ENCODE assay signal across 22 cellular contexts in the genomic region with DNA sequence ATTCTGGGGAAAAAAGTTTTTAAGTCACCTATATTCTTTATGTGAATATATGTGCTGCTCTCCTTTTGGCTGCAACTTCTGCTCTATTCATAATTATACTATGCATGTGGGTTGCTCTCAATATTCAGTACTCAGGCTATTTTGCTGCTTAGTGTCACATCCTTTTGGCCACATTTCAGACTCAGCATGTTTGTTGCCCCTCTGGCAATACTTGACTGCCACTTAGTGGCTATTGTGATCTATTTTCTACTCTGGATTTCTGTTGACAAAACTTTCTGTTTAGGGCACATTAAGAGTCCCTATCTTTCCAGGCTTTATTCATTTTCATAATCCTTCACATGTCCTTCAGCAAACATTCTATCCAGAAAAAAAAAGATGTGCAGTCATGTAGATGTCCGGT. TPM values are rescaled to one million over a fixed set of nuclear protein-coding genes. Genes with fewer than 3 reads are reported as not detected.
DNase-seq lines count a peak whose midpoint lies in the region; ATAC-seq, FAIRE-seq and TF ChIP-seq lines count a peak whose summit lies in the region.
"Had no signal": no experiment of that assay in that cellular context is flagged by ENCODE, and none has a peak within 500 bp of the region (broad histone marks: within the 10 kb centered on the region; RNA-seq: fewer than 3 reads in every experiment).

No MANE protein-coding gene starts in this region.

- BruUV-seq in GM12878 (replicated peaks; lab: Mats Ljungman, UMichigan) = no TSS peak

- FAIRE-seq in GM12878 (lab: Jason Lieb, UNC) = no peak

- peak; percentile 51 for ATAC-seq in GM12878
- no peak for ATAC-seq in GM19023 (IDR thresholded peaks at IDR 0.05; ENCODE audit: unreplicated experiment)
- ATAC-seq: activated T-helper 17 cell treated with anti-CD3 and anti-CD28 coated beads, Interleukin-2, amount 50 U/mL, for 72 hours; body of pancreas; CD8-positive, alpha-beta T cell; left colon; natural killer cell treated with Interleukin-12 subunit alpha and Interleukin-12 subunit beta and Interleukin-15 and Interleukin-18, amount 100 ng/mL, for 72 hours; stimulated activated effector memory CD8-positive, alpha-beta T cell treated with anti-CD3 and anti-CD28 coated beads, Interleukin-12 subunit alpha, Interleukin-12 subunit beta, amount 100 ng/mL, for 72 hours had no signal

- SMC1A ChIA-PET in GM12878 (lab: Charles Lee; ENCODE audit: uncharacterized antibody, unreplicated experiment) = interaction anchor here (1.1 kb wide), 1 partner anchor 66 kb away, joined by 4 read pairs; no protein-coding TSS in a partner anchor

- DNase-seq in GM10248 (ENCODE audit: extremely low spot score) (no peak), NAMALWA (ENCODE audit: low spot score) (peak; percentile 7), GM12878 (ENCODE audit: low read depth, low spot score) (no peak), nucleus accumbens (lab: John Stamatoyannopoulos, UW) (no peak), ecto neural progenitor cell (ENCODE audit: low spot score) (no peak)
- DNase-seq: activated CD4-positive, alpha-beta T cell treated with anti-CD3 and anti-CD28 coated beads, Interleukin-2, amount 10 ng/mL, durations not matched to agents 7 days and 5 days; body of pancreas; CD8-positive, alpha-beta T cell; cortex of kidney; left colon; NCI-H1930; NCI-H226; SHP77 treated with DMSO at 0.1 percent for 48 hours had no signal

- 100% methylated on average over 1 of the region's 1 CpG for WGBS in GM12878 (ENCODE audit: insufficient coverage, insufficient replicate concordance, low lambda C conversion rate, missing lambda C conversion rate)

- no peaks in the 10 kb centered on the region; a peak in 1 of 4 replicates for H3K27me3 ChIP-seq in GM12878 (replicated peaks in 1 of 2; ENCODE audit: control insufficient read depth in 2 of 2, insufficient read depth in 2 of 2, low read length in 1 of 2)
- H3K27me3 ChIP-seq: body of pancreas had no signal

- H3K79me2 ChIP-seq in GM12878 (ENCODE audit: control insufficient read depth, insufficient read depth, low read length) = no peaks in the 10 kb centered on the region
- H3K79me2 ChIP-seq: parathyroid adenoma had no signal

- peak; percentile 70 for TF ChIP-seq RAD21 in GM12878 (IDR thresholded peaks at IDR 0.05; ENCODE audit: insufficient read depth, low read depth, low read length)

- POLR2A ChIA-PET in GM10248 (lab: Yijun Ruan, JAX) = no interaction called here
- POLR2A ChIA-PET in GM12878 (lab: Charles Lee) = no interaction called here

- H3K27ac ChIP-seq in C4-2B (no peak overlapping the region), GM12878 (ENCODE audit: control insufficient read depth, insufficient read depth) (no peak overlapping the region)
- H3K27ac ChIP-seq: body of pancreas, HL-60, parathyroid adenoma, thoracic aorta had no signal

- RAD21 ChIA-PET in GM12878 (lab: Charles Lee; ENCODE audit: unreplicated experiment) = interaction anchor here (0.9 to 1.5 kb wide), 3 partner anchors 65 to 72 kb away, joined by 3 to 5 read pairs (median 3); no protein-coding TSS in a partner anchor

- CTCF ChIA-PET in GM10248 (lab: Yijun Ruan, JAX) (no interaction called here), GM12878 (lab: Yijun Ruan, JAX) (interaction anchor here (1.3 to 4.2 kb wide), 2 partner anchors 65 to 72 kb away, joined by 4 to 37 read pairs; no protein-coding TSS in a partner anchor)

- H2AFZ ChIP-seq in GM12878 (ENCODE audit: control insufficient read depth, low read depth, low read length) = no peak overlapping the region
- H2AFZ ChIP-seq: parathyroid adenoma had no signal

- H3K4me1 ChIP-seq in GM12878 (ENCODE audit: control insufficient read depth, insufficient read depth, low read length) = no peaks in the 10 kb centered on the region
- H3K4me1 ChIP-seq: body of pancreas, parathyroid adenoma had no signal

- no peaks in the 10 kb centered on the region for H3K36me3 ChIP-seq in GM12878 (ENCODE audit: control insufficient read depth in 2 of 2, insufficient read depth in 2 of 2, low read length in 1 of 2)
- H3K36me3 ChIP-seq: thoracic aorta had no signal

- H3K4me3 ChIP-seq in GM12878 = no peak overlapping the region
- H3K4me3 ChIP-seq: body of pancreas, thoracic aorta had no signal

- TF ChIP-seq CTCF in C4-2B (conservative IDR thresholded peaks at IDR 0.05) (peak; percentile 19), GM10248 (IDR thresholded peaks at IDR 0.05; ENCODE audit: control extremely low read depth, extremely low read depth, low read depth, missing control alignments) (peak; percentile 7), GM12878 (IDR thresholded peaks at IDR 0.05 in 2 of 3, conservative IDR thresholded peaks at IDR 0.05 in 1 of 3; ENCODE audit: control insufficient read depth in 2 of 3, extremely low read depth in 1 of 3, insufficient read depth in 1 of 3, low read depth in 3 of 3, low read length in 3 of 3) (peak; percentile 21 to 61 (median 23); a peak in 4 of 6 replicates)

- TF ChIP-seq POLR2A in GM12878 (IDR thresholded peaks at IDR 0.05; ENCODE audit: low read depth, low read length) = no peak

- no peak overlapping the region for H3K9ac ChIP-seq in GM12878 (ENCODE audit: control insufficient read depth, insufficient read depth, low read length)
- H3K9ac ChIP-seq: parathyroid adenoma had no signal

- H4K20me1 ChIP-seq in GM12878 (ENCODE audit: control insufficient read depth, insufficient read depth) = no peaks in the 10 kb centered on the region

- no peak overlapping the region for H3K4me2 ChIP-seq in GM12878 (ENCODE audit: control insufficient read depth, insufficient read depth)

- intact Hi-C loops in GM12878 (cut with micrococcal nuclease; ENCODE audit: unreplicated experiment) = loop anchor here (1.0 to 5.0 kb wide), 2 partner anchors 65 to 210 kb away; no protein-coding TSS in a partner anchor

- no peaks in the 10 kb centered on the region for H3K9me3 ChIP-seq in GM12878 (replicated peaks; ENCODE audit: control insufficient read depth, insufficient read depth, low read length)
- H3K9me3 ChIP-seq: body of pancreas, thoracic aorta had no signal

- in situ Hi-C loops in GM12878 (cut with MboI) = no loop called here

- no peak for TF ChIP-seq EP300 in GM12878 (IDR thresholded peaks at IDR 0.05; ENCODE audit: borderline replicate concordance in 1 of 2, control insufficient read depth in 1 of 2, low read depth in 2 of 2, low read length in 2 of 2)

TF ChIP-seq in GM12878, 131 proteins besides CTCF, POLR2A, EP300 and RAD21:
- TF ChIP-seq YY1 (IDR thresholded peaks at IDR 0.05; ENCODE audit: low read depth, low read length) = no peak
- TF ChIP-seq, protein P1, sequence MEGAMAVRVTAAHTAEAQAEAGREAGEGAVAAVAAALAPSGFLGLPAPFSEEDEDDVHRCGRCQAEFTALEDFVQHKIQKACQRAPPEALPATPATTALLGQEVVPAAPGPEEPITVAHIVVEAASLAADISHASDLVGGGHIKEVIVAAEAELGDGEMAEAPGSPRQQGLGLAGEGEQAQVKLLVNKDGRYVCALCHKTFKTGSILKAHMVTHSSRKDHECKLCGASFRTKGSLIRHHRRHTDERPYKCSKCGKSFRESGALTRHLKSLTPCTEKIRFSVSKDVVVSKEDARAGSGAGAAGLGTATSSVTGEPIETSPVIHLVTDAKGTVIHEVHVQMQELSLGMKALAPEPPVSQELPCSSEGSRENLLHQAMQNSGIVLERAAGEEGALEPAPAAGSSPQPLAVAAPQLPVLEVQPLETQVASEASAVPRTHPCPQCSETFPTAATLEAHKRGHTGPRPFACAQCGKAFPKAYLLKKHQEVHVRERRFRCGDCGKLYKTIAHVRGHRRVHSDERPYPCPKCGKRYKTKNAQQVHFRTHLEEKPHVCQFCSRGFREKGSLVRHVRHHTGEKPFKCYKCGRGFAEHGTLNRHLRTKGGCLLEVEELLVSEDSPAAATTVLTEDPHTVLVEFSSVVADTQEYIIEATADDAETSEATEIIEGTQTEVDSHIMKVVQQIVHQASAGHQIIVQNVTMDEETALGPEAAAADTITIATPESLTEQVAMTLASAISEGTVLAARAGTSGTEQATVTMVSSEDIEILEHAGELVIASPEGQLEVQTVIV (IDR thresholded peaks at IDR 0.05; ENCODE audit: borderline replicate concordance, partially characterized antibody) = no peak
- TF ChIP-seq SMC3 (IDR thresholded peaks at IDR 0.05; ENCODE audit: borderline replicate concordance, low read length) = peak; percentile 60
- TF ChIP-seq ATF7 (IDR thresholded peaks at IDR 0.05; ENCODE audit: low read depth) = no peak

RNA-seq across cellular contexts. Expression of a gene that starts 15.8 kb away (rescaled TPM):
- total RNA-seq in GM12878 (2013; cell fraction: nucleolus; rRNA removed) = not detected in 2 replicates
- total RNA-seq in GM12878 (2014; rRNA removed) (not detected in 2 replicates), GM12878 (2014; rRNA removed; fragmentation: Illumina TruSeq; extraction: Trizol) (not detected in 2 replicates), GM12878 (2021) (not detected in 2 replicates)
- polyA plus RNA-seq in GM12878 (2011; ENCODE audit: low read depth) = not detected
- polyA plus RNA-seq in GM12878 (2011; rRNA removed) (0.14 and 0.19 TPM in 2 replicates), GM12878 (2014; fragmentation: Illumina TruSeq; extraction: Trizol) (not detected in 2 replicates), GM12878 (2014; fragmentation: Nextera tagmentation; extraction: Ambion mirVana) (not detected), GM12878 (2014; rRNA removed) (0.10 TPM in 1 of 2 replicates, not detected in the other), GM12878 (2016; fragmentation: Nextera tagmentation; extraction: Ambion mirVana) (not detected)
- polyA plus RNA-seq in GM12878 (2011; cell fraction: cytosol; rRNA removed) = not detected in 2 replicates
- polyA plus RNA-seq in GM12878 (2011; cell fraction: nucleus; rRNA removed) = not detected in 2 replicates
- polyA plus RNA-seq in GM12878 (2012) = not detected in 2 replicates
- not detected in 2 replicates for polyA minus RNA-seq in GM12878 (2011; rRNA and poly(A)+ RNA removed)
- polyA minus RNA-seq in GM12878 (2011; cell fraction: cytosol; rRNA and poly(A)+ RNA removed) = not detected in 2 replicates
- not detected in 2 replicates for polyA minus RNA-seq in GM12878 (2011; cell fraction: nucleus; rRNA and poly(A)+ RNA removed)
- total RNA-seq: activated CD4-positive, alpha-beta T cell treated with anti-CD3 and anti-CD28 coated beads, Interleukin-2, amount 10 ng/mL, durations not matched to agents 7 days and 5 days; activated T-helper 17 cell treated with anti-CD3 and anti-CD28 coated beads, Interleukin-2, amount 50 U/mL, for 72 hours; body of pancreas; CD8-positive, alpha-beta T cell; left colon; mesothelial cell of epicardium; natural killer cell treated with Interleukin-12 subunit alpha and Interleukin-12 subunit beta and Interleukin-15 and Interleukin-18, amount 100 ng/mL, for 72 hours; thoracic aorta had no signal
